In the genomic region with DNA sequence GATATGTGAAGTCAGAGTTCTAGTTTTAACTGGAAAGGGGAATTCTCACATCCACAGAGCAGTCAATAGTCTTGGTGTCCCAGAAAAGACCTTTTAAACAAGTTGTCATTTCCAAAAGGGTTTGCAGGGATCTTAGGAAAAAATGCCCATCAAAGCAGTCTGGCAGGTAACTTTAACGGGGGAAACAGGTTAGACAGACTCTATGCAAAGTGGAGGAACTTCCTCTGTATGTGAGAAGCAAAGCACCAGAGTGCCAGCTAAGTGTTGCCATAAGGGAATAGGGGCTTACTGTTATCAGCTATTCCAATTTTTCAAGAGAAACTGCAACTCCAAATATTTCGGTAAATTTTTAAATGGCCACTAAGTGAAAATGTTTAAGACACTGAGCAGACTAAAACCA, we compare ENCODE assay signal across 1 cellular context.
TF ChIP-seq lines count a peak whose summit lies in the region.

No MANE protein-coding gene starts in this region.

TF ChIP-seq in H1, 55 proteins besides CTCF, POLR2A, EP300 and RAD21 (continued from another document):
- no peak for TF ChIP-seq GTF2F1 (IDR thresholded peaks at IDR 0.05; ENCODE audit: borderline replicate concordance, low read depth, low read length)
- TF ChIP-seq HDAC6 (IDR thresholded peaks at IDR 0.05; ENCODE audit: low read depth, low read length), result no peak
- TF ChIP-seq CTBP2 (IDR thresholded peaks at IDR 0.05; ENCODE audit: borderline replicate concordance, insufficient read depth, insufficient read length, low read length), result no peak
- TF ChIP-seq RNF2 (IDR thresholded peaks at IDR 0.05; ENCODE audit: borderline replicate concordance, low read depth, low read length, missing control alignments, poor library complexity, severe bottlenecking), result no peak
- TF ChIP-seq, protein P1, sequence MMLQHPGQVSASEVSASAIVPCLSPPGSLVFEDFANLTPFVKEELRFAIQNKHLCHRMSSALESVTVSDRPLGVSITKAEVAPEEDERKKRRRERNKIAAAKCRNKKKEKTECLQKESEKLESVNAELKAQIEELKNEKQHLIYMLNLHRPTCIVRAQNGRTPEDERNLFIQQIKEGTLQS (IDR thresholded peaks at IDR 0.05; ENCODE audit: insufficient read depth, low read depth, low read length), result no peak
- no peak for TF ChIP-seq BACH1 (IDR thresholded peaks at IDR 0.05; ENCODE audit: low read length)
- no peak for TF ChIP-seq SIN3A (conservative IDR thresholded peaks at IDR 0.05 in 1 of 2, IDR thresholded peaks at IDR 0.05 in 1 of 2; ENCODE audit: low read depth in 1 of 2, low read length in 2 of 2)
- no peak for TF ChIP-seq FOSL1 (IDR thresholded peaks at IDR 0.05; ENCODE audit: insufficient read depth, low read depth, low read length)
- TF ChIP-seq, protein P2, sequence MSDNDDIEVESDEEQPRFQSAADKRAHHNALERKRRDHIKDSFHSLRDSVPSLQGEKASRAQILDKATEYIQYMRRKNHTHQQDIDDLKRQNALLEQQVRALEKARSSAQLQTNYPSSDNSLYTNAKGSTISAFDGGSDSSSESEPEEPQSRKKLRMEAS (IDR thresholded peaks at IDR 0.05), result no peak
- TF ChIP-seq POLR2AphosphoS5 (IDR thresholded peaks at IDR 0.05; ENCODE audit: low read depth, low read length), result no peak
